Comparison of ENCODE assay signal across 8 cellular contexts in the genomic region with DNA sequence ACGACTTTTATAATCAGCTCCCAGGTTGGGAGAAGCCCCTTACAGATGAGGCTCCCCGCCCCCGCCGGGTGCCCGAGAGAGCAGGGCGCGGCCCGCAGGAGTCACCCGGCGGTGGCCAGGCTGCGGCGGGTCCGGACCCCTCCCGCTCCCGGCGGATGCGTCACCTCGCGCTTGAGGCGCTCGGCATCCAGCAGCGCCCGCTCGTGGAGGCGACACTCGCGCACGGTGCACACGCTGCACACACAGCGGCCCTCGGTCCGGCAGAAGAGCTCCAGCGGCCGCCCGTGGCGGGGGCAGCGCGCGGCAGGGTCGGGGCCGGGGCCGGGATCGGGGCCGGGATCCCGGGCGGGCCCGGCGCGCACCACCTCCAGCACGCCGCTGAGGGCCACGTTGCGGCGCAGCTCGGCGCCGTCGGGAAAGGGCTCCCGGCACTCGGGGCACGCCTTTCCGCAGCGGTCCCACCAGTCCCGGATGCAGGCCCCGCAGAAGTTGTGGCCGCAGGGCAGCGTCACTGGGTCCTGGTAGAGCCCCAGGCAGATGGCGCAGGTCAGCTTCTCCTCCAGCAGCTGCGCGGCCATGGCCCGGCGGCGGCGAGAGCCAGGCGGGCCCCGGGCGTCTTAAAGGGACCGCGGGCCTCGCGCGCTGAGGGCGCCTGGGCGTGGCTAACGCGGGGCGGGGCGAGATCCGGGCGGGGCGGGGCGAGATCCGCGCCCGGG. TPM values are rescaled to one million over a fixed set of nuclear protein-coding genes. Genes with fewer than 3 reads are reported as not detected.
DNase-seq lines count a peak whose midpoint lies in the region; ATAC-seq and FAIRE-seq lines count a peak whose summit lies in the region.

A gene with protein sequence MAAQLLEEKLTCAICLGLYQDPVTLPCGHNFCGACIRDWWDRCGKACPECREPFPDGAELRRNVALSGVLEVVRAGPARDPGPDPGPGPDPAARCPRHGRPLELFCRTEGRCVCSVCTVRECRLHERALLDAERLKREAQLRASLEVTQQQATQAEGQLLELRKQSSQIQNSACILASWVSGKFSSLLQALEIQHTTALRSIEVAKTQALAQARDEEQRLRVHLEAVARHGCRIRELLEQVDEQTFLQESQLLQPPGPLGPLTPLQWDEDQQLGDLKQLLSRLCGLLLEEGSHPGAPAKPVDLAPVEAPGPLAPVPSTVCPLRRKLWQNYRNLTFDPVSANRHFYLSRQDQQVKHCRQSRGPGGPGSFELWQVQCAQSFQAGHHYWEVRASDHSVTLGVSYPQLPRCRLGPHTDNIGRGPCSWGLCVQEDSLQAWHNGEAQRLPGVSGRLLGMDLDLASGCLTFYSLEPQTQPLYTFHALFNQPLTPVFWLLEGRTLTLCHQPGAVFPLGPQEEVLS (minus strand): TSS at position 592 of the 716 bp plus-strand sequence. CDS start 14 bp downstream, at position 578.

- peaks cover 3 to 18% of the 10 kb centered on the region in 2 donors for H3K4me1 ChIP-seq in esophagus (ENCODE audit: control insufficient read depth in 2 of 2, insufficient read depth in 2 of 2, low read length in 1 of 2)
- H3K4me1 ChIP-seq in muscle layer of duodenum (ENCODE audit: control insufficient read depth in 1 of 2, insufficient read depth in 2 of 2, low read length in 2 of 2), result peaks cover 14 to 34% of the 10 kb centered on the region in 2 donors

- peak; percentile 41 for ATAC-seq in HG03520 (IDR thresholded peaks at IDR 0.05; ENCODE audit: unreplicated experiment)

- peak within 1 kb of the TSS; percentile 81 to 93 for H3K4me3 ChIP-seq in esophagus (ENCODE audit: low read depth in 1 of 2, low read length in 2 of 2)
- peak within 1 kb of the TSS; percentile 67 to 76 for H3K4me3 ChIP-seq in muscle layer of duodenum (ENCODE audit: low read depth in 1 of 2, low read length in 2 of 2)

- no peaks in the 10 kb centered on the region for H3K9me3 ChIP-seq in esophagus (ENCODE audit: control insufficient read depth in 2 of 2, insufficient read depth in 1 of 2, low read depth in 1 of 2, low read length in 1 of 2)
- no peaks in the 10 kb centered on the region for H3K9me3 ChIP-seq in muscle layer of duodenum (ENCODE audit: control insufficient read depth in 1 of 2, low read length in 2 of 2)

- peaks cover 10 to 45% of the 10 kb centered on the region in 2 donors for H3K36me3 ChIP-seq in esophagus (ENCODE audit: control insufficient read depth in 2 of 2, insufficient read depth in 2 of 2, low read length in 1 of 2)
- H3K36me3 ChIP-seq in muscle layer of duodenum (ENCODE audit: control insufficient read depth in 1 of 2, insufficient read depth in 2 of 2, low read length in 2 of 2), result peaks cover 13 to 47% of the 10 kb centered on the region in 2 donors

- DNase-seq in C1 segment of cervical spinal cord (lab: John Stamatoyannopoulos, UW) (peak in 13 of 14 donors; percentile 38 to 87 (median 78)), GM19239 (ENCODE audit: insufficient read length, low spot score) (peak; percentile 90), OCI-M1 (lab: John Stamatoyannopoulos, UW) (peak; percentile 88)
- DNase-seq in activated T-cell treated with anti-CD3 and anti-CD28 coated beads, Interleukin-2, amount 50 U/mL, for 1 hour, result peak; percentile 88
- DNase-seq in stimulated activated CD8-positive, alpha-beta memory T cell treated with anti-CD3 and anti-CD28 coated beads, Interleukin-7, amount 100 ng/mL, for 4 hours (ENCODE audit: low read depth in 2 of 2), result peak; percentile 52 to 74

- FAIRE-seq in GM19239 (lab: Jason Lieb, UNC), result peak; percentile 87

- 1% methylated on average over 74 to 95 of the region's 95 CpGs for WGBS in esophagus, 2 donors

- H3K27me3 ChIP-seq in esophagus (ENCODE audit: control insufficient read depth in 1 of 2, insufficient read depth in 2 of 2, low read length in 2 of 2) (no peaks in the 10 kb centered on the region), muscle layer of duodenum (ENCODE audit: low read depth, low read length) (no peaks in the 10 kb centered on the region)

- peak within 1 kb of the TSS; percentile 97 to 98 for H3K27ac ChIP-seq in esophagus (ENCODE audit: low read depth in 2 of 2, low read length in 1 of 2)
- peak within 1 kb of the TSS; percentile 71 for H3K27ac ChIP-seq in muscle layer of duodenum (ENCODE audit: low read length)

RNA-seq across cellular contexts. Expression of the gene that starts here (rescaled TPM):
- 10 to 100 TPM in 1 of 2 donors, 1 to 10 TPM in 1; 9.8 to 19.8 TPM for polyA plus RNA-seq in esophagus

Comparison
In these comparisons a context has a peak if more than half of its experiments do, and no peak if none do; other contexts are left out.
1. Peak in every context shown above with its lines: DNase-seq, ATAC-seq, H3K4me3 ChIP-seq and H3K27ac ChIP-seq.